Comparison of ENCODE assay signal across 15 cellular contexts in genomic region chr10:78255214-78255613, GRCh38.
DNase-seq lines count a peak whose midpoint lies in the region; TF ChIP-seq lines count a peak whose summit lies in the region.
"Had no signal": no experiment of that assay in that cellular context is flagged by ENCODE, and none has a peak within 500 bp of the region (broad histone marks: within the 10 kb centered on the region; RNA-seq: fewer than 3 reads in every experiment).

No MANE protein-coding gene starts in this region.

- no peak for TF ChIP-seq POLR2A in thyroid gland (IDR thresholded peaks at IDR 0.05)

- no peaks in the 10 kb centered on the region for H3K9me3 ChIP-seq in ascending aorta
- no peaks in the 10 kb centered on the region for H3K9me3 ChIP-seq in thyroid gland

- H3K4me3 Mint-ChIP-seq in immature natural killer cell, result no peak overlapping the region
- H3K4me3 Mint-ChIP-seq: activated CD8-positive, alpha-beta memory T cell treated with anti-CD3 and anti-CD28 coated beads, Interleukin-2, amount 10 ng/mL, durations not matched to agents 7 days and 5 days; endodermal cell had no signal

- H3K27me3 ChIP-seq in ascending aorta (no peaks in the 10 kb centered on the region), kidney epithelial cell (ENCODE audit: control insufficient read depth, insufficient read depth, low read length) (no peaks in the 10 kb centered on the region), thyroid gland (no peaks in the 10 kb centered on the region)

- H3K27ac ChIP-seq in ascending aorta (peak overlapping the region; percentile 69 to 79), thyroid gland (peak overlapping the region; percentile 59 to 65 (median 65))
- H3K27ac ChIP-seq: VCaP had no signal

- peaks cover 13 to 21% of the 10 kb centered on the region in 2 donors for H3K4me1 Mint-ChIP-seq in immature natural killer cell

- TF ChIP-seq CTCF in ascending aorta (IDR thresholded peaks at IDR 0.05) (no peak), kidney epithelial cell (IDR thresholded peaks at IDR 0.05; ENCODE audit: insufficient read depth, low read length, poor library complexity, severe bottlenecking) (no peak), thyroid gland (IDR thresholded peaks at IDR 0.05) (no peak)

- H3K4me3 ChIP-seq in ascending aorta, result no peak overlapping the region
- H3K4me3 ChIP-seq in kidney epithelial cell (ENCODE audit: low read depth, low read length), result no peak overlapping the region
- no peak overlapping the region for H3K4me3 ChIP-seq in thyroid gland (replicated peaks in 1 of 3)

- intact Hi-C loops in ascending aorta (cut with DNase I), result loop anchor here (5.0 kb wide), 1 partner anchor 38 kb away; no protein-coding TSS in a partner anchor
- intact Hi-C loops in thyroid gland (cut with DNase I), result no loop called here

- peaks cover 3 to 8% (median 5%) of the 10 kb centered on the region in 3 donors for H3K27me3 Mint-ChIP-seq in immature natural killer cell (ENCODE audit: low read depth in 3 of 3)

- DNase-seq in NCI-H146 (lab: John Stamatoyannopoulos, UW) (peak; percentile 11), NCI-H146 treated with DMSO at 0.1 percent for 48 hours (lab: John Stamatoyannopoulos, UW; ENCODE audit: unreplicated experiment) (no peak), ascending aorta (ENCODE audit: low spot score in 2 of 2) (no peak), kidney epithelial cell (ENCODE audit: low read depth) (peak; percentile 31), thyroid gland (no peak), immature natural killer cell (no peak), ecto neural progenitor cell (ENCODE audit: low spot score) (no peak)
- no peak for DNase-seq in stimulated activated CD4-positive, alpha-beta T cell treated with anti-CD3 and anti-CD28 coated beads, Interleukin-2, amount 100 ng/mL, for 24 hours
- DNase-seq: activated CD8-positive, alpha-beta memory T cell treated with anti-CD3 and anti-CD28 coated beads, Interleukin-2, amount 10 ng/mL, durations not matched to agents 7 days and 5 days; endodermal cell; glutamatergic neuron; kidney; NCI-H1092; NCI-H2227 treated with DMSO at 0.1 percent for 48 hours had no signal

- WGBS in thyroid gland, 2 donors, result 81 to 86% methylated on average over 3 of the region's 3 CpGs

- H3K36me3 ChIP-seq in ascending aorta (no peaks in the 10 kb centered on the region), kidney epithelial cell (ENCODE audit: control insufficient read depth, insufficient read depth, low read length) (no peaks in the 10 kb centered on the region), thyroid gland (no peaks in the 10 kb centered on the region)

- H3K36me3 Mint-ChIP-seq in immature natural killer cell, result no peaks in the 10 kb centered on the region
- H3K36me3 Mint-ChIP-seq: activated CD8-positive, alpha-beta memory T cell treated with anti-CD3 and anti-CD28 coated beads, Interleukin-2, amount 10 ng/mL, durations not matched to agents 7 days and 5 days had no signal

- H3K27ac Mint-ChIP-seq in immature natural killer cell, result no peak overlapping the region
- H3K27ac Mint-ChIP-seq: activated CD8-positive, alpha-beta memory T cell treated with anti-CD3 and anti-CD28 coated beads, Interleukin-2, amount 10 ng/mL, durations not matched to agents 7 days and 5 days; endodermal cell had no signal

- H3K4me1 ChIP-seq in ascending aorta, result peaks cover 0 to 10% of the 10 kb centered on the region in 2 donors
- H3K4me1 ChIP-seq in thyroid gland, result peaks cover 29 to 46% of the 10 kb centered on the region in 2 donors

- H3K9me3 Mint-ChIP-seq in immature natural killer cell, result no peaks in the 10 kb centered on the region
- H3K9me3 Mint-ChIP-seq: endodermal cell had no signal

Comparison
In these comparisons a context has a peak if more than half of its experiments do, and no peak if none do; other contexts are left out.
1. DNase-seq: peak in NCI-H146 (single experiment) and kidney epithelial cell (single experiment); none in NCI-H146 treated with DMSO at 0.1 percent for 48 hours (single experiment), ascending aorta (0 of 2), thyroid gland (0 of 2), stimulated activated CD4-positive, alpha-beta T cell treated with anti-CD3 and anti-CD28 coated beads, Interleukin-2, amount 100 ng/mL, for 24 hours (0 of 2), immature natural killer cell (0 of 3) and ecto neural progenitor cell (single experiment).